11 cellular contexts compared by ENCODE assay signal in genomic region chr1:50109647-50110075, GRCh38. TPM values are rescaled to one million over a fixed set of nuclear protein-coding genes. Genes with fewer than 3 reads are reported as not detected.
DNase-seq lines count a peak whose midpoint lies in the region; ATAC-seq lines count a peak whose summit lies in the region.
"Had no signal": no experiment of that assay in that cellular context is flagged by ENCODE, and none has a peak within 500 bp of the region (broad histone marks: within the 10 kb centered on the region; RNA-seq: fewer than 3 reads in every experiment).

No MANE protein-coding gene starts in this region.

- H3K27me3 Mint-ChIP-seq in activated naive CD4-positive, alpha-beta T cell treated with anti-CD3 and anti-CD28 coated beads, Interleukin-2, amount 50 U/mL, for 24 hours = peaks cover 44% of the 10 kb centered on the region
- H3K27me3 Mint-ChIP-seq in dendritic cell treated with granulocyte-macrophage colony-stimulating factor and Interleukin-4, amounts not matched to agents 40 ng/mL and 50 ng/mL, for 4 days = peaks cover 20% of the 10 kb centered on the region

- no peaks in the 10 kb centered on the region for H3K36me3 Mint-ChIP-seq in activated naive CD4-positive, alpha-beta T cell treated with anti-CD3 and anti-CD28 coated beads, Interleukin-2, amount 50 U/mL, for 24 hours
- H3K36me3 Mint-ChIP-seq in dendritic cell treated with granulocyte-macrophage colony-stimulating factor and Interleukin-4, amounts not matched to agents 40 ng/mL and 50 ng/mL, for 4 days (ENCODE audit: low read depth) = no peaks in the 10 kb centered on the region

- no peaks in the 10 kb centered on the region for H3K9me3 ChIP-seq in HAP-1

- no peaks in the 10 kb centered on the region for H3K9me3 Mint-ChIP-seq in activated naive CD4-positive, alpha-beta T cell treated with anti-CD3 and anti-CD28 coated beads, Interleukin-2, amount 50 U/mL, for 24 hours
- H3K9me3 Mint-ChIP-seq in dendritic cell treated with granulocyte-macrophage colony-stimulating factor and Interleukin-4, amounts not matched to agents 40 ng/mL and 50 ng/mL, for 4 days = no peaks in the 10 kb centered on the region

- peak overlapping the region; percentile 55 for H3K27ac ChIP-seq in temporal lobe (ENCODE audit: low read depth, low read length)

- H3K4me3 ChIP-seq in HAP-1 = no peak overlapping the region

- peak overlapping the region; percentile 23 for H3K4me3 Mint-ChIP-seq in activated naive CD4-positive, alpha-beta T cell treated with anti-CD3 and anti-CD28 coated beads, Interleukin-2, amount 50 U/mL, for 24 hours
- H3K4me3 Mint-ChIP-seq in dendritic cell treated with granulocyte-macrophage colony-stimulating factor and Interleukin-4, amounts not matched to agents 40 ng/mL and 50 ng/mL, for 4 days = peak overlapping the region; percentile 37

- no peak overlapping the region for H3K27ac Mint-ChIP-seq in activated naive CD4-positive, alpha-beta T cell treated with anti-CD3 and anti-CD28 coated beads, Interleukin-2, amount 50 U/mL, for 24 hours
- H3K27ac Mint-ChIP-seq in dendritic cell treated with granulocyte-macrophage colony-stimulating factor and Interleukin-4, amounts not matched to agents 40 ng/mL and 50 ng/mL, for 4 days = no peak overlapping the region

- no peak for ATAC-seq in HG02840 (IDR thresholded peaks at IDR 0.05; ENCODE audit: low FRiP score, unreplicated experiment)
- ATAC-seq in GM19395 (IDR thresholded peaks at IDR 0.05; ENCODE audit: unreplicated experiment) = no peak

- H3K4me1 ChIP-seq in HAP-1 = no peaks in the 10 kb centered on the region

- no peak for DNase-seq in activated naive CD4-positive, alpha-beta T cell treated with Interleukin-2 at 50 U/mL for 16 hours
- DNase-seq in NCI-H446 (lab: John Stamatoyannopoulos, UW) (peak; percentile 14 to 32), HAP-1 (ENCODE audit: low spot score in 2 of 2) (no peak)

- peaks cover 38% of the 10 kb centered on the region for H3K27me3 ChIP-seq in HAP-1 (ENCODE audit: low read depth)

- intact Hi-C loops in dendritic cell treated with granulocyte-macrophage colony-stimulating factor and Interleukin-4, amounts not matched to agents 40 ng/mL and 50 ng/mL, for 4 days (cut with micrococcal nuclease) = no loop called here

- in situ Hi-C loops in HAP-1 (cut with MboI; ENCODE audit: low sequenced_read_pairs) = no loop called here

- peaks cover 16% of the 10 kb centered on the region for H3K4me1 Mint-ChIP-seq in activated naive CD4-positive, alpha-beta T cell treated with anti-CD3 and anti-CD28 coated beads, Interleukin-2, amount 50 U/mL, for 24 hours
- H3K4me1 Mint-ChIP-seq in dendritic cell treated with granulocyte-macrophage colony-stimulating factor and Interleukin-4, amounts not matched to agents 40 ng/mL and 50 ng/mL, for 4 days (ENCODE audit: low read depth) = peaks cover 23% of the 10 kb centered on the region

- no peaks in the 10 kb centered on the region for H3K36me3 ChIP-seq in HAP-1 (replicated peaks)

RNA-seq across cellular contexts. Expression of gene ELAVL4, which starts 0.9 kb away (rescaled TPM):
- total RNA-seq in temporal lobe = 78.2 TPM
- total RNA-seq: fibroblast of lung, LHCN-M2, renal cortical epithelial cell had no signal

Comparison
In these comparisons a context has a peak if more than half of its experiments do, and no peak if none do; other contexts are left out.
1. DNase-seq: peak in NCI-H446 (2 of 2); none in activated naive CD4-positive, alpha-beta T cell treated with Interleukin-2 at 50 U/mL for 16 hours (single experiment) and HAP-1 (0 of 2).